Comparison of ENCODE assay signal across 8 cellular contexts in the genomic region with DNA sequence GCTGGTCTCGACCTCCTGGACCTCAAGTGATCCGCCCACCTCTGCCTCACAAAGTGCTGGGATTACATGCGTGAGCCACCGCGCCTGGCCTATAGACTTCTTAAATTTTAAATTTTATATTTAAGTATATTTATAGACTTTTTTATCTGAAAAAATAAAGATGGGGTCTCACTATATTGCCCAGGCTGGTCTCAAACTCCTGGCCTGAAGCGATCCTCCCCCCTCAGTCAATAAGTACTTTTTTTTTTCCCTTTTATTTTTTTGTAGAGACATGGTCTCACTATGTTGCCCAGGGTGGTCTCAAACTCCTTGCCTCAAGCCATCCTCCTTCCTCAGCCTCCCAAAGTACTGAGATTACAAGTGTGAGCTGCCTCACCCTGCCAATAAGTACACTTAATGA. TPM values are rescaled to one million over a fixed set of nuclear protein-coding genes. Genes with fewer than 3 reads are reported as not detected.
DNase-seq lines count a peak whose midpoint lies in the region; ATAC-seq and TF ChIP-seq lines count a peak whose summit lies in the region.
"Had no signal": no experiment of that assay in that cellular context is flagged by ENCODE, and none has a peak within 500 bp of the region (broad histone marks: within the 10 kb centered on the region; RNA-seq: fewer than 3 reads in every experiment).

No MANE protein-coding gene starts in this region.

- H3K9ac ChIP-seq in GM23248, result peak overlapping the region; percentile 97

- H4K20me1 ChIP-seq in GM23248 (ENCODE audit: insufficient read depth), result no peaks in the 10 kb centered on the region

- H3K9me2 ChIP-seq in GM23248 (ENCODE audit: insufficient read depth), result no peaks in the 10 kb centered on the region

- H3K9me3 ChIP-seq in GM23248 (ENCODE audit: low read depth), result no peaks in the 10 kb centered on the region

- peak overlapping the region; percentile 96 for H3K27ac ChIP-seq in GM23248
- peak overlapping the region in 17 of 21 experiments; percentile 7 to 100 (median 99) for H3K27ac ChIP-seq in skin epidermis

- peak overlapping the region; percentile 52 for H3K4me3 Mint-ChIP-seq in activated CD4-positive, alpha-beta memory T cell treated with anti-CD3 and anti-CD28 coated beads, Interleukin-2, amount 10 ng/mL, durations not matched to agents 7 days and 5 days

- H3K4me1 ChIP-seq in GM23248 (ENCODE audit: insufficient read depth), result peaks cover 26% of the 10 kb centered on the region

- POLR2A ChIA-PET in activated CD4-positive, alpha-beta memory T cell treated with anti-CD3 and anti-CD28 coated beads, Interleukin-2, amount 10 ng/mL, durations not matched to agents 7 days and 5 days (lab: Charles Lee), result interaction anchor here (0.8 to 1.6 kb wide), 4 partner anchors 19 to 182 kb away, joined by 3 to 6 read pairs (median 4); partner anchors contain the start of genes BLVRB and SERTAD3

- H3F3A ChIP-seq in GM23248 (ENCODE audit: insufficient read depth), result peaks cover 24% of the 10 kb centered on the region

- H3K27ac Mint-ChIP-seq in activated CD4-positive, alpha-beta memory T cell treated with anti-CD3 and anti-CD28 coated beads, Interleukin-2, amount 10 ng/mL, durations not matched to agents 7 days and 5 days, result no peak overlapping the region

- peak overlapping the region; percentile 98 for H3K4me2 ChIP-seq in GM23248 (ENCODE audit: unreplicated experiment)

- H3K4me1 Mint-ChIP-seq in activated CD4-positive, alpha-beta memory T cell treated with anti-CD3 and anti-CD28 coated beads, Interleukin-2, amount 10 ng/mL, durations not matched to agents 7 days and 5 days, result peaks cover 31% of the 10 kb centered on the region

- no peaks in the 10 kb centered on the region for H3K27me3 Mint-ChIP-seq in activated CD4-positive, alpha-beta memory T cell treated with anti-CD3 and anti-CD28 coated beads, Interleukin-2, amount 10 ng/mL, durations not matched to agents 7 days and 5 days

- peak overlapping the region; percentile 98 for H3K4me3 ChIP-seq in GM23248
- peak overlapping the region; percentile 94 for H3K4me3 ChIP-seq in fibroblast of pulmonary artery (replicated peaks; ENCODE audit: low read depth, low read length)
- H3K4me3 ChIP-seq in skin epidermis, result peak overlapping the region; percentile 53 to 90 (median 68)

- H2AFZ ChIP-seq in GM23248, result no peak overlapping the region

- CTCF ChIA-PET in activated CD4-positive, alpha-beta memory T cell treated with anti-CD3 and anti-CD28 coated beads, Interleukin-2, amount 10 ng/mL, durations not matched to agents 7 days and 5 days (lab: Charles Lee), result interaction anchor here (1.0 to 1.4 kb wide), 2 partner anchors 10 to 40 kb away, joined by 3 to 5 read pairs; partner anchors contain the start of gene PRX

- no peak for DNase-seq in GM23248
- no peak for DNase-seq in activated CD4-positive, alpha-beta memory T cell treated with anti-CD3 and anti-CD28 coated beads, Interleukin-2, amount 10 ng/mL, durations not matched to agents 7 days and 5 days
- no peak for DNase-seq in fibroblast of pulmonary artery (ENCODE audit: low read depth)

- ATAC-seq in GM21515 (IDR thresholded peaks at IDR 0.05; ENCODE audit: unreplicated experiment) (no peak), HG03108 (IDR thresholded peaks at IDR 0.05; ENCODE audit: unreplicated experiment) (no peak), GM18870 (IDR thresholded peaks at IDR 0.05; ENCODE audit: unreplicated experiment) (no peak)

- no peaks in the 10 kb centered on the region for H3K27me3 ChIP-seq in GM23248 (replicated peaks; ENCODE audit: insufficient read depth)

- H3K9me3 Mint-ChIP-seq in activated CD4-positive, alpha-beta memory T cell treated with anti-CD3 and anti-CD28 coated beads, Interleukin-2, amount 10 ng/mL, durations not matched to agents 7 days and 5 days, result no peaks in the 10 kb centered on the region

- H3K36me3 ChIP-seq in GM23248 (ENCODE audit: low read depth), result peaks cover 9% of the 10 kb centered on the region; the same call in 1 of the 2 replicates

- in situ Hi-C loops in GM23248 (cut with MboI), result no loop called here

- 85 to 88% methylated on average over 6 of the region's 6 CpGs for WGBS in GM23248 (ENCODE audit: low coverage in 1 of 2, low lambda C conversion rate in 2 of 2, missing lambda C conversion rate in 2 of 2), 2 experiments

- H3K79me2 ChIP-seq in GM23248 (ENCODE audit: insufficient read depth), result peaks cover 38% of the 10 kb centered on the region

- no peak for TF ChIP-seq CTCF in fibroblast of pulmonary artery (IDR thresholded peaks at IDR 0.05; ENCODE audit: low read length, missing control alignments)

- H3K36me3 Mint-ChIP-seq in activated CD4-positive, alpha-beta memory T cell treated with anti-CD3 and anti-CD28 coated beads, Interleukin-2, amount 10 ng/mL, durations not matched to agents 7 days and 5 days (ENCODE audit: low read depth), result peaks cover 20% of the 10 kb centered on the region

RNA-seq across cellular contexts. Expression of gene SERTAD1, which starts 1.9 kb away (rescaled TPM):
- 31.7 and 40.2 TPM in 2 replicates for total RNA-seq in GM23248 (2014; rRNA removed; shearing (Covaris generic))
- polyA plus RNA-seq in GM23248 (2016; fragmentation: Nextera tagmentation; extraction: Ambion mirVana), result 34.5 and 36.2 TPM in 2 replicates
- total RNA-seq in activated CD4-positive, alpha-beta memory T cell treated with anti-CD3 and anti-CD28 coated beads, Interleukin-2, amount 10 ng/mL, durations not matched to agents 7 days and 5 days, result 10 to 100 TPM; 10.6 to 10.7 TPM

RNA-seq across cellular contexts. Expression of gene PRX, which starts 10.8 kb away (rescaled TPM):
- total RNA-seq in GM23248 (2014; rRNA removed; shearing (Covaris generic)), result 3.8 and 4.0 TPM in 2 replicates
- polyA plus RNA-seq in GM23248 (2016; fragmentation: Nextera tagmentation; extraction: Ambion mirVana), result 0.52 and 0.54 TPM in 2 replicates
- 1 to 10 TPM; 1.1 to 1.5 TPM for total RNA-seq in activated CD4-positive, alpha-beta memory T cell treated with anti-CD3 and anti-CD28 coated beads, Interleukin-2, amount 10 ng/mL, durations not matched to agents 7 days and 5 days
- total RNA-seq: HT1080 had no signal

RNA-seq across cellular contexts. Expression of gene SERTAD3, which starts 20.2 kb away (rescaled TPM):
- total RNA-seq in GM23248 (2014; rRNA removed; shearing (Covaris generic)), result 21.8 and 37.9 TPM in 2 replicates
- 40.7 and 41.2 TPM in 2 replicates for polyA plus RNA-seq in GM23248 (2016; fragmentation: Nextera tagmentation; extraction: Ambion mirVana)
- 10 to 100 TPM; 18.0 to 20.3 TPM for total RNA-seq in activated CD4-positive, alpha-beta memory T cell treated with anti-CD3 and anti-CD28 coated beads, Interleukin-2, amount 10 ng/mL, durations not matched to agents 7 days and 5 days

RNA-seq across cellular contexts. Expression of gene HIPK4, which starts 34.0 kb away (rescaled TPM):
- total RNA-seq in GM23248 (2014; rRNA removed; shearing (Covaris generic)), result 0.43 TPM in 1 of 2 replicates, not detected in the other
- 0.08 and 0.19 TPM in 2 replicates for polyA plus RNA-seq in GM23248 (2016; fragmentation: Nextera tagmentation; extraction: Ambion mirVana)
- under 1 TPM; 0.10 TPM for total RNA-seq in activated CD4-positive, alpha-beta memory T cell treated with anti-CD3 and anti-CD28 coated beads, Interleukin-2, amount 10 ng/mL, durations not matched to agents 7 days and 5 days
- total RNA-seq: HT1080 had no signal

RNA-seq across cellular contexts. Expression of gene BLVRB, which starts 41.6 kb away (rescaled TPM):
- 50.7 and 71.1 TPM in 2 replicates for total RNA-seq in GM23248 (2014; rRNA removed; shearing (Covaris generic))
- 52.7 and 56.9 TPM in 2 replicates for polyA plus RNA-seq in GM23248 (2016; fragmentation: Nextera tagmentation; extraction: Ambion mirVana)
- 10 to 100 TPM; 20.1 to 20.5 TPM for total RNA-seq in activated CD4-positive, alpha-beta memory T cell treated with anti-CD3 and anti-CD28 coated beads, Interleukin-2, amount 10 ng/mL, durations not matched to agents 7 days and 5 days
